In genomic region chr13:44426461-44426860, GRCh38 we compare ENCODE assay signal across 15 cellular contexts.
DNase-seq lines count a peak whose midpoint lies in the region; ATAC-seq lines count a peak whose summit lies in the region.
"Had no signal": no experiment of that assay in that cellular context is flagged by ENCODE, and none has a peak within 500 bp of the region (broad histone marks: within the 10 kb centered on the region; RNA-seq: fewer than 3 reads in every experiment).

No MANE protein-coding gene starts in this region.

- ATAC-seq in HG03097 (IDR thresholded peaks at IDR 0.05; ENCODE audit: low FRiP score, unreplicated experiment) (no peak), GM18907 (IDR thresholded peaks at IDR 0.05; ENCODE audit: unreplicated experiment) (no peak)
- ATAC-seq: A549 had no signal

- DNase-seq in NCI-H2171 treated with DMSO at 0.1 percent for 48 hours (lab: John Stamatoyannopoulos, UW) (peak; percentile 2), NCI-H2171 (lab: John Stamatoyannopoulos, UW) (no peak), islet precursor cell (peak; percentile 6), superior temporal gyrus (ENCODE audit: extremely low spot score) (peak; percentile 23), NCI-H2107 (lab: John Stamatoyannopoulos, UW) (no peak)
- DNase-seq: AML-193; Caco-2; CD4-positive, alpha-beta T cell; DMS153; DMS79; GDM1; H9 had no signal

Comparison
In these comparisons a context has a peak if more than half of its experiments do, and no peak if none do; other contexts are left out.
1. DNase-seq: peak in NCI-H2171 treated with DMSO at 0.1 percent for 48 hours (single experiment), islet precursor cell (single experiment) and superior temporal gyrus (single experiment); none in NCI-H2171 (single experiment) and NCI-H2107 (single experiment).